In genomic region chr10:45224219-45224841, GRCh38 we compare ENCODE assay signal across 15 cellular contexts.
"Had no signal": no experiment of that assay in that cellular context is flagged by ENCODE, and none has a peak within 500 bp of the region (broad histone marks: within the 10 kb centered on the region; RNA-seq: fewer than 3 reads in every experiment).

No MANE protein-coding gene starts in this region.

- H3K27ac Mint-ChIP-seq: activated naive CD8-positive, alpha-beta T cell treated with anti-CD3 and anti-CD28 coated beads, Interleukin-2, amount 10 ng/mL, durations not matched to agents 7 days and 5 days; nephron progenitor cell; type B pancreatic cell had no signal

- DNase-seq: activated CD4-positive, alpha-beta T cell treated with anti-CD3 and anti-CD28 coated beads, Interleukin-2, amount 50 U/mL, for 4 hours; activated CD4-positive, CD25-positive, alpha-beta regulatory T cell treated with anti-CD3 and anti-CD28 coated beads, Interleukin-2, amount 50 U/mL, for 72 hours; activated naive CD4-positive, alpha-beta T cell; activated naive CD8-positive, alpha-beta T cell treated with anti-CD3 and anti-CD28 coated beads, Interleukin-2, amount 10 ng/mL, durations not matched to agents 7 days and 5 days; activated T-cell treated with anti-CD3 and anti-CD28 coated beads for 4 hours; dorsolateral prefrontal cortex; hippocampal formation; kidney; nephron progenitor cell; stimulated activated naive CD4-positive, alpha-beta T cell; T-helper 1 cell had no signal

- H3K36me3 Mint-ChIP-seq: type B pancreatic cell had no signal

- H3K27me3 ChIP-seq: ascending aorta, breast epithelium had no signal

- H3K27ac ChIP-seq: ascending aorta, breast epithelium, dorsolateral prefrontal cortex, SK-N-MC had no signal

- H3K36me3 ChIP-seq: ascending aorta, breast epithelium had no signal

- H3K4me3 Mint-ChIP-seq: activated naive CD8-positive, alpha-beta T cell treated with anti-CD3 and anti-CD28 coated beads, Interleukin-2, amount 10 ng/mL, durations not matched to agents 7 days and 5 days; nephron progenitor cell; type B pancreatic cell had no signal

- H3K4me1 Mint-ChIP-seq: activated naive CD8-positive, alpha-beta T cell treated with anti-CD3 and anti-CD28 coated beads, Interleukin-2, amount 10 ng/mL, durations not matched to agents 7 days and 5 days had no signal

- H3K4me3 ChIP-seq: ascending aorta, breast epithelium, SK-N-MC had no signal

- H3K4me1 ChIP-seq: ascending aorta, breast epithelium had no signal
